In the genomic region with DNA sequence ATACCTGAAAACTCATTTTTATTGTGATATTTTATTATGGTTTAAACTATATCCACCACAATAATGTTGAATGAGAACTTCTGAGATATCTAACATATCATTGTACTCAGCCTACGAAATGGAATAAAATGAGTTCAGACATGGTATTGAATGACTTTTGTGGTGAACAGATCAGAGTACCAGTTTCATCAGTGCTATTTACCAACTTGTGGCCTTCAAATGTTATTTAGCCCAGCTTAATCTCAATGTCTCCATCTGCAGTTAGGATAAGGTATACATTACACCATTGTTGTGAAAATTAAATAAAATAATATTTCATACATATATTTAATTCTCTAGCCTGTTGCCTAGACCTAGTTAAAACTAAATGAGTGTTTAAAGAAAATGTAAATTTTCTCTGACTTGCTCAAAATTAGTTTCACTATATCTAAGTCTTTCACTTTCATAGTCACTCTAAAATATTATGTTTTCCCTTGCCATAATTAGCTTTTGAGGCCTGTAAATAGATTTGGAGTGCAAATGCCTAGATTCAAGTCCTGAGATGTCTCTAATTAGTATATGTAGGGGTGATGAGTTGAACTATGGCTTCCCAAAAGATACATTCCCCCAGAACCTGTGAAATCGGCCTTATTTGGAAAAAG, we compare ENCODE assay signal across 17 cellular contexts.
DNase-seq lines count a peak whose midpoint lies in the region; ATAC-seq, FAIRE-seq and TF ChIP-seq lines count a peak whose summit lies in the region.
"Had no signal": no experiment of that assay in that cellular context is flagged by ENCODE, and none has a peak within 500 bp of the region (broad histone marks: within the 10 kb centered on the region; RNA-seq: fewer than 3 reads in every experiment).

No MANE protein-coding gene starts in this region.

- H3K4me3 Mint-ChIP-seq in endothelial cell (ENCODE audit: unreplicated experiment) = no peak overlapping the region
- H3K4me3 Mint-ChIP-seq: activated T-cell treated with anti-CD3 and anti-CD28 coated beads, Interleukin-2, amount 50 U/mL, for 24 hours had no signal

- no peaks in the 10 kb centered on the region for H3K36me3 Mint-ChIP-seq in endothelial cell (ENCODE audit: low read depth, unreplicated experiment)

- peak; percentile 19; the same call in 1 of the 2 replicates for TF ChIP-seq CTCF in BE2C (IDR thresholded peaks at IDR 0.05; ENCODE audit: low read depth, low read length)
- TF ChIP-seq CTCF in endothelial cell (IDR thresholded peaks at IDR 0.05; ENCODE audit: unreplicated experiment) = no peak
- TF ChIP-seq CTCF in GM10248 (IDR thresholded peaks at IDR 0.05; ENCODE audit: control extremely low read depth, extremely low read depth, low read depth, missing control alignments) = no peak

- CTCF ChIA-PET in GM10248 (lab: Yijun Ruan, JAX) = no interaction called here

- DNase-seq in BE2C (no peak), NAMALWA (ENCODE audit: low spot score) (peak; percentile 5), endothelial cell (ENCODE audit: low spot score) (no peak), GM12892 (ENCODE audit: insufficient read length) (no peak), GM10248 (ENCODE audit: extremely low spot score) (no peak)
- no peak for DNase-seq in stimulated activated CD4-positive, alpha-beta T cell treated with anti-CD3 and anti-CD28 coated beads, Interleukin-4, amount 100 ng/mL, for 1 hour
- DNase-seq: ACHN; activated T-cell treated with anti-CD3 and anti-CD28 coated beads, Interleukin-2, amount 50 U/mL, for 24 hours; body of pancreas; DMS79; KG1; mesenchymal stem cell; posterior cingulate gyrus; stimulated activated CD4-positive, alpha-beta T cell treated with anti-CD3 and anti-CD28 coated beads, Interleukin-4, amount 100 ng/mL, for 24 hours; stomach had no signal

- H3K4me3 ChIP-seq in BE2C (ENCODE audit: low read depth, low read length) = no peak overlapping the region
- H3K4me3 ChIP-seq: body of pancreas, stomach had no signal

- no peaks in the 10 kb centered on the region for H3K36me3 ChIP-seq in BE2C
- H3K36me3 ChIP-seq: stomach had no signal

- peak; percentile 74 for ATAC-seq in GM21360 (IDR thresholded peaks at IDR 0.05; ENCODE audit: unreplicated experiment)
- peak; percentile 43 for ATAC-seq in HG03039 (IDR thresholded peaks at IDR 0.05; ENCODE audit: unreplicated experiment)
- ATAC-seq: body of pancreas had no signal

- H3K27me3 ChIP-seq in BE2C = no peaks in the 10 kb centered on the region
- H3K27me3 ChIP-seq: body of pancreas, stomach had no signal

- no peak for TF ChIP-seq POLR2A in GM12892 (IDR thresholded peaks at IDR 0.05; ENCODE audit: low read depth, low read length)

- no peak overlapping the region for H3K27ac Mint-ChIP-seq in endothelial cell (ENCODE audit: unreplicated experiment)
- H3K27ac Mint-ChIP-seq: activated T-cell treated with anti-CD3 and anti-CD28 coated beads, Interleukin-2, amount 50 U/mL, for 24 hours had no signal

- H3K4me1 Mint-ChIP-seq in endothelial cell (ENCODE audit: unreplicated experiment) = no peaks in the 10 kb centered on the region

- POLR2A ChIA-PET in GM10248 (lab: Yijun Ruan, JAX) = no interaction called here

- no peak for FAIRE-seq in GM12892 (lab: Jason Lieb, UNC)

- no peaks in the 10 kb centered on the region for H3K9me3 ChIP-seq in BE2C
- H3K9me3 ChIP-seq: body of pancreas had no signal

- H3K27me3 Mint-ChIP-seq in endothelial cell (ENCODE audit: unreplicated experiment) = no peaks in the 10 kb centered on the region
- H3K27me3 Mint-ChIP-seq: activated T-cell treated with anti-CD3 and anti-CD28 coated beads, Interleukin-2, amount 50 U/mL, for 24 hours had no signal

- no peaks in the 10 kb centered on the region for H3K9me3 Mint-ChIP-seq in endothelial cell (ENCODE audit: unreplicated experiment)

- no peaks in the 10 kb centered on the region for H3K4me1 ChIP-seq in BE2C
- H3K4me1 ChIP-seq: body of pancreas, stomach had no signal
